Comparison of ENCODE assay signal across 22 cellular contexts in the genomic region with DNA sequence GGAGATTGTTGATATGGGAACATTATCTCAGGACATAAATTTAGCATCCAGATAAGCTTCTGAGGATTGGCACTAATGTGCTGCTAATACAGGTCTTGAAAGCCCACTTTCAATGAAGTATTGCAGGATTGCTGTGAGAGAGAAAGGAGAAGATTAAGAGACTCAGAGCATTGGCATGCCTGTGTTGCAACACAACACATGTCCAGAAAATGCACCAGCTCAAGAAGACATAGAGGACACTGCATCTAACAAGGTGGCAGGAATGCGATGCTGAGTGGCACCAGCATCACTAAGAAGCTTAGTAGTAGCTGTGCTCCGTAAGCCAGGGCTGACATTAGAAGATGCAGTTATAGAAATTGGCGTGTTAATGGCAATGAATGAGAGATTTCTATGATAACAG.
"Had no signal": no experiment of that assay in that cellular context is flagged by ENCODE, and none has a peak within 500 bp of the region (broad histone marks: within the 10 kb centered on the region; RNA-seq: fewer than 3 reads in every experiment).

No MANE protein-coding gene starts in this region.

- ATAC-seq: activated T-cell treated with anti-CD3 and anti-CD28 coated beads, Interleukin-2, amount 50 U/mL, for 72 hours; left lobe of liver; lower lobe of right lung; mucosa of descending colon; sciatic nerve had no signal

- DNase-seq: activated CD4-positive, alpha-beta memory T cell treated with anti-CD3 and anti-CD28 coated beads, Interleukin-2, amount 10 ng/mL, durations not matched to agents 7 days and 5 days; activated CD4-positive, alpha-beta T cell treated with anti-CD3 and anti-CD28 coated beads, Interleukin-2, amount 10 ng/mL, durations not matched to agents 24 days and 14 days; activated effector memory CD4-positive, alpha-beta T cell treated with Interleukin-2 at 50 U/mL for 16 hours; activated naive CD4-positive, alpha-beta T cell treated with anti-CD3 and anti-CD28 coated beads for 36 hours; activated naive CD8-positive, alpha-beta T cell treated with anti-CD3 and anti-CD28 coated beads, Interleukin-2, amount 10 ng/mL, durations not matched to agents 7 days and 5 days; activated T-cell treated with anti-CD3 and anti-CD28 coated beads, Interleukin-2, amount 50 U/mL, for 72 hours; foreskin melanocyte; immature natural killer cell; lower lobe of right lung; mesendoderm; mucosa of descending colon; naive B cell; occipital lobe; stimulated activated CD4-positive, alpha-beta T cell treated with anti-CD3 and anti-CD28 coated beads, Interleukin-15, amount 100 ng/mL, for 24 hours; stimulated activated CD8-positive, alpha-beta memory T cell treated with anti-CD3 and anti-CD28 coated beads, Interleukin-4, amount 100 ng/mL, for 48 hours; stimulated activated naive CD4-positive, alpha-beta T cell; testis; uterus had no signal

- H3K36me3 ChIP-seq: lower lobe of right lung, uterus had no signal

- H3K27me3 ChIP-seq: hepatocyte, testis, uterus had no signal

- H3K4me3 ChIP-seq: hepatocyte, lower lobe of right lung, mucosa of descending colon, smooth muscle cell, testis, uterus had no signal
